ENCODE assay signal across 15 cellular contexts in genomic region chr3:32844322-32844654, GRCh38. TPM values are rescaled to one million over a fixed set of nuclear protein-coding genes. Genes with fewer than 3 reads are reported as not detected.
"Had no signal": no experiment of that assay in that cellular context is flagged by ENCODE, and none has a peak within 500 bp of the region (broad histone marks: within the 10 kb centered on the region; RNA-seq: fewer than 3 reads in every experiment).

No MANE protein-coding gene starts in this region.

- H3K27me3 Mint-ChIP-seq: activated CD4-positive, alpha-beta T cell treated with anti-CD3 and anti-CD28 coated beads for 36 hours had no signal

- H3K9me3 Mint-ChIP-seq: activated naive CD4-positive, alpha-beta T cell treated with anti-CD3 and anti-CD28 coated beads for 36 hours; naive thymus-derived CD8-positive, alpha-beta T cell had no signal

- H3K36me3 Mint-ChIP-seq: naive thymus-derived CD8-positive, alpha-beta T cell had no signal

- H3K4me3 ChIP-seq: colonic mucosa, heart right ventricle, lung, upper lobe of left lung had no signal

- ATAC-seq: activated CD4-positive, alpha-beta T cell treated with anti-CD3 and anti-CD28 coated beads for 36 hours; activated CD8-positive, alpha-beta T cell treated with anti-CD3 and anti-CD28 coated beads, Interleukin-2, amount 10 ng/mL, durations not matched to agents 7 days and 5 days; heart right ventricle; left cardiac atrium; naive thymus-derived CD8-positive, alpha-beta T cell had no signal

- H3K27ac ChIP-seq: colonic mucosa, heart right ventricle, upper lobe of left lung had no signal

- H3K36me3 ChIP-seq: colonic mucosa, heart right ventricle, upper lobe of left lung had no signal

- H3K27ac Mint-ChIP-seq: activated CD4-positive, alpha-beta T cell treated with anti-CD3 and anti-CD28 coated beads for 36 hours; activated CD8-positive, alpha-beta T cell treated with anti-CD3 and anti-CD28 coated beads, Interleukin-2, amount 10 ng/mL, durations not matched to agents 7 days and 5 days; activated naive CD4-positive, alpha-beta T cell treated with anti-CD3 and anti-CD28 coated beads for 36 hours; naive thymus-derived CD8-positive, alpha-beta T cell had no signal

- H3K27me3 ChIP-seq: colonic mucosa, upper lobe of left lung had no signal

- DNase-seq: activated CD4-positive, alpha-beta T cell treated with anti-CD3 and anti-CD28 coated beads for 36 hours; activated CD8-positive, alpha-beta T cell treated with anti-CD3 and anti-CD28 coated beads, Interleukin-2, amount 10 ng/mL, durations not matched to agents 7 days and 5 days; activated naive CD4-positive, alpha-beta T cell treated with anti-CD3 and anti-CD28 coated beads for 36 hours; colonic mucosa; effector CD4-positive, alpha-beta T cell; foreskin melanocyte; heart right ventricle; left cardiac atrium; naive thymus-derived CD8-positive, alpha-beta T cell; stimulated activated CD4-positive, alpha-beta T cell treated with anti-CD3 and anti-CD28 coated beads, Interleukin-2, amount 100 ng/mL, for 48 hours; stimulated activated naive CD4-positive, alpha-beta T cell treated with Interleukin-2 at 50 U/mL for 16 hours; T1000; upper lobe of left lung had no signal

- H3K4me3 Mint-ChIP-seq: activated CD4-positive, alpha-beta T cell treated with anti-CD3 and anti-CD28 coated beads for 36 hours; activated CD8-positive, alpha-beta T cell treated with anti-CD3 and anti-CD28 coated beads, Interleukin-2, amount 10 ng/mL, durations not matched to agents 7 days and 5 days; activated naive CD4-positive, alpha-beta T cell treated with anti-CD3 and anti-CD28 coated beads for 36 hours; naive thymus-derived CD8-positive, alpha-beta T cell had no signal

- H3K4me1 ChIP-seq: colonic mucosa had no signal

- H3K9me3 ChIP-seq: colonic mucosa, heart right ventricle, upper lobe of left lung had no signal

RNA-seq across cellular contexts. Expression of gene TRIM71, which starts 26.5 kb away (rescaled TPM):
- total RNA-seq: activated CD8-positive, alpha-beta T cell treated with anti-CD3 and anti-CD28 coated beads, Interleukin-2, amount 10 ng/mL, durations not matched to agents 7 days and 5 days; naive thymus-derived CD8-positive, alpha-beta T cell; osteoblast had no signal
- polyA plus RNA-seq: heart right ventricle; naive thymus-derived CD8-positive, alpha-beta T cell had no signal
